ENCODE assay signal across 9 cellular contexts in the genomic region with DNA sequence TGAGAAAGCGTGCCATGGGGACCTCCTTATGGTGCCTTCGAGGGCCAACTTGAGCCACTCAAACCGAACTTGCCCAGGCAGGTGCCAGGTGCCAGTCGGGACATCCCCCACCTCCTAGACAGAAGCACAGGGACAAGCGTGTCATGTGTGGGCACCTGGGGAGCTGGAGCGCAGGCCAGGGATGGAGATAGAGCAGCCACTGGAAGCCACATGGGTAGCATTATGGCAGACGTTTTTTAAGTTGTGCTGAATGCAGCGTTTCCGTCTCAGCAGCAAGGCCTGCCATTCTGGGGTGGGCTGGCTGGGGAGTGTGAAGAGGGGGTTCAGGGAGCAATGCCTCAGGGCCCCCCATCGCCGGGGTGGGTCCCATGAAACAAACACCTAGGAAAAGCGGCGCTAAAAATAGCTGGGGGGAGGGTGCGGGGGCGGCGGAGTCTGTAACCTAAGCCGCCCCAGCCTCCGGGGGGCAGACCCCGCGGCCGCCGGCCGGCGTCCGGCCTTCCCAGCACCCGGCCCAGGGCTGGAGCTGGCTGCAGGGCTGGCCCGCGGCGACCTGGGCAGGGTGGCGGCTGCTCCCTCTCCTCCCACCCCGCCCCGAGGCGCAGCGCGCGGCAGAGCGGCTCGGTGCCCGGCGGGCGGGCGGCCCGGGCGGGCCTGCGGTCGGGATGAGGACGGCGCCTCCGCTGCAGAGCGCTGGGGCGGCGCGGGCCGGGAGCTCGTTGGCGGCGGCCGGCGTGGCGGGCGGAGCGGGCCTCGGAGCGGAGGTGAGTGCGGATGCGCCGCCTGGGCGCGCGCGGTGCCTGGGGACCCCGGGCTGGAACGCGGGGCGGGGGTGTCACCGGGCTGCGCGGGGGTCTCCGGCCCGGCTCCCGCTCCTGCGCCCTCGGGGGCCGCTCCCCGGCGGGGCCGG. TPM values are rescaled to one million over a fixed set of nuclear protein-coding genes. Genes with fewer than 3 reads are reported as not detected.
DNase-seq lines count a peak whose midpoint lies in the region; ATAC-seq, FAIRE-seq and TF ChIP-seq lines count a peak whose summit lies in the region.
"Had no signal": no experiment of that assay in that cellular context is flagged by ENCODE, and none has a peak within 500 bp of the region (broad histone marks: within the 10 kb centered on the region; RNA-seq: fewer than 3 reads in every experiment).

A gene with protein sequence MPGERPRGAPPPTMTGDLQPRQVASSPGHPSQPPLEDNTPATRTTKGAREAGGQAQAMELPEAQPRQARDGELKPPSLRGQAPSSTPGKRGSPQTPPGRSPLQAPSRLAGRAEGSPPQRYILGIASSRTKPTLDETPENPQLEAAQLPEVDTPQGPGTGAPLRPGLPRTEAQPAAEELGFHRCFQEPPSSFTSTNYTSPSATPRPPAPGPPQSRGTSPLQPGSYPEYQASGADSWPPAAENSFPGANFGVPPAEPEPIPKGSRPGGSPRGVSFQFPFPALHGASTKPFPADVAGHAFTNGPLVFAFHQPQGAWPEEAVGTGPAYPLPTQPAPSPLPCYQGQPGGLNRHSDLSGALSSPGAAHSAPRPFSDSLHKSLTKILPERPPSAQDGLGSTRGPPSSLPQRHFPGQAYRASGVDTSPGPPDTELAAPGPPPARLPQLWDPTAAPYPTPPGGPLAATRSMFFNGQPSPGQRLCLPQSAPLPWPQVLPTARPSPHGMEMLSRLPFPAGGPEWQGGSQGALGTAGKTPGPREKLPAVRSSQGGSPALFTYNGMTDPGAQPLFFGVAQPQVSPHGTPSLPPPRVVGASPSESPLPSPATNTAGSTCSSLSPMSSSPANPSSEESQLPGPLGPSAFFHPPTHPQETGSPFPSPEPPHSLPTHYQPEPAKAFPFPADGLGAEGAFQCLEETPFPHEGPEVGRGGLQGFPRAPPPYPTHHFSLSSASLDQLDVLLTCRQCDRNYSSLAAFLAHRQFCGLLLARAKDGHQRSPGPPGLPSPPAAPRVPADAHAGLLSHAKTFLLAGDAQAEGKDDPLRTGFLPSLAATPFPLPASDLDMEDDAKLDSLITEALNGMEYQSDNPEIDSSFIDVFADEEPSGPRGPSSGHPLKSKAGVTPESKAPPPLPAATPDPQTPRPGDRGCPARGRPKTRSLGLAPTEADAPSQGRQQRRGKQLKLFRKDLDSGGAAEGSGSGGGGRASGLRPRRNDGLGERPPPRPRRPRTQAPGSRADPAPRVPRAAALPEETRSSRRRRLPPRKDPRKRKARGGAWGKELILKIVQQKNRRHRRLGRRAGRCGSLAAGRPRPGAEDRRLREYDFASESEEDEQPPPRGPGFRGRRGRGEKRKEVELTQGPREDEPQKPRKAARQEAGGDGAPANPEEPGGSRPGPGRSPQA (N-terminal part only) (plus strand): TSS at position 469 of the 910 bp plus-strand sequence. CDS start 44,512 bp downstream, outside the sequence.

- 56% methylated on average over 11 of the region's 87 CpGs for WGBS in A549 (ENCODE audit: missing lambda C conversion rate)
- WGBS in esophagus muscularis mucosa: 44% methylated on average over 5 of the region's 87 CpGs

- CTCF ChIA-PET in A549 (lab: Yijun Ruan, JAX): interaction anchor here (0.8 to 2.6 kb wide), 9 partner anchors 10 to 399 kb away, joined by 3 to 13 read pairs (median 3); no protein-coding TSS in a partner anchor

- H3K4me3 ChIP-seq in A549: peak within 1 kb of the TSS; percentile 77
- peak within 1 kb of the TSS; percentile 54 to 64 (median 56) for H3K4me3 ChIP-seq in esophagus muscularis mucosa
- H3K4me3 ChIP-seq in mucosa of descending colon: no peak within 1 kb of the TSS

- FAIRE-seq in A549 (lab: Jason Lieb, UNC) (no peak), HTR-8/SVneo (lab: Jason Lieb, UNC) (peak; percentile 49)

- H3K27me3 ChIP-seq in esophagus muscularis mucosa: peaks cover 0 to 48% (median 10%) of the 10 kb centered on the region in 4 donors

- H3K36me3 ChIP-seq in esophagus muscularis mucosa (no peaks in the 10 kb centered on the region), mucosa of descending colon (ENCODE audit: low read depth) (no peaks in the 10 kb centered on the region)

- no peak; a peak in 2 of 5 replicates for TF ChIP-seq RAD21 in A549 (conservative IDR thresholded peaks at IDR 0.05 in 1 of 2, IDR thresholded peaks at IDR 0.05 in 1 of 2)

- TF ChIP-seq POLR2A in A549 (IDR thresholded peaks at IDR 0.05; ENCODE audit: low read length) (peak; percentile 36; the same call in 1 of the 2 replicates), esophagus muscularis mucosa (IDR thresholded peaks at IDR 0.05; ENCODE audit: low read depth) (no peak)

- H3K9me3 ChIP-seq in A549: no peaks in the 10 kb centered on the region
- no peaks in the 10 kb centered on the region for H3K9me3 ChIP-seq in esophagus muscularis mucosa
- H3K9me3 ChIP-seq in mucosa of descending colon: no peaks in the 10 kb centered on the region

- DNase-seq in A549 (ENCODE audit: low read depth in 1 of 2, low spot score in 1 of 2) (peak; percentile 34 to 58), HTR-8/SVneo (ENCODE audit: insufficient read length, low spot score) (peak; percentile 53), esophagus muscularis mucosa (ENCODE audit: extremely low spot score) (no peak), mucosa of descending colon (peak in 2 of 3 donors; percentile 33 to 41), medulla oblongata (ENCODE audit: extremely low spot score) (no peak)
- DNase-seq: stimulated activated naive CD4-positive, alpha-beta T cell treated with Interleukin-2 at 50 U/mL for 16 hours had no signal

- TF ChIP-seq CTCF in A549 (IDR thresholded peaks at IDR 0.05) (no peak), esophagus muscularis mucosa (IDR thresholded peaks at IDR 0.05) (no peak), mucosa of descending colon (IDR thresholded peaks at IDR 0.05) (no peak)

- intact Hi-C loops in esophagus muscularis mucosa (cut with DNase I): loop anchor here (5.0 kb wide), 1 partner anchor 185 kb away; no protein-coding TSS in a partner anchor
- intact Hi-C loops in mucosa of descending colon (cut with DNase I, micrococcal nuclease): no loop called here

- ATAC-seq in A549 (peak; percentile 41 to 52), mucosa of descending colon (peak; percentile 50), HG03139 (IDR thresholded peaks at IDR 0.05; ENCODE audit: unreplicated experiment) (no peak), GM19395 (IDR thresholded peaks at IDR 0.05; ENCODE audit: unreplicated experiment) (no peak), GM18909 (IDR thresholded peaks at IDR 0.05; ENCODE audit: poor library complexity, unreplicated experiment) (no peak)

- peak within 1 kb of the TSS; percentile 95 to 98 for H3K27ac ChIP-seq in A549
- H3K27ac ChIP-seq in esophagus muscularis mucosa (replicated peaks in 1 of 4): peak within 1 kb of the TSS in 1 of 4 donors; percentile 30

- POLR2A ChIA-PET in A549 (lab: Yijun Ruan, JAX): interaction anchor here (0.5 kb wide), 1 partner anchor 13 kb away, joined by 3 read pairs; no protein-coding TSS in a partner anchor

- H3K4me1 ChIP-seq in A549 (peaks cover 54% of the 10 kb centered on the region), esophagus muscularis mucosa (peaks cover 6 to 26% (median 20%) of the 10 kb centered on the region in 4 donors), mucosa of descending colon (ENCODE audit: low read depth) (peaks cover 6% of the 10 kb centered on the region)

- peak within 1 kb of the TSS; percentile 87 for H3K4me2 ChIP-seq in A549

- TF ChIP-seq EP300 in A549 (IDR thresholded peaks at IDR 0.05): no peak
- TF ChIP-seq EP300 in esophagus muscularis mucosa (IDR thresholded peaks at IDR 0.05): no peak

TF ChIP-seq in A549, 52 proteins besides CTCF, POLR2A, EP300 and RAD21:
- TF ChIP-seq CBX8 (IDR thresholded peaks at IDR 0.05) (no peak), SMC3 (IDR thresholded peaks at IDR 0.05) (peak; percentile 15; the same call in 1 of the 3 replicates)
- TF ChIP-seq, protein P1, sequence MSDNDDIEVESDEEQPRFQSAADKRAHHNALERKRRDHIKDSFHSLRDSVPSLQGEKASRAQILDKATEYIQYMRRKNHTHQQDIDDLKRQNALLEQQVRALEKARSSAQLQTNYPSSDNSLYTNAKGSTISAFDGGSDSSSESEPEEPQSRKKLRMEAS (IDR thresholded peaks at IDR 0.05): peak; percentile 27; the same call in 1 of the 2 replicates

RNA-seq across cellular contexts. Expression of the gene that starts here (rescaled TPM):
- polyA plus RNA-seq in A549 (2011; rRNA removed): 0.47 and 0.78 TPM in 2 replicates
- polyA plus RNA-seq in A549 (2012; cell fraction: cytosol; rRNA removed): 1.4 and 2.2 TPM in 2 replicates
- 11.5 and 14.7 TPM in 2 replicates for polyA plus RNA-seq in A549 (2012; cell fraction: nucleus; rRNA removed)
- polyA plus RNA-seq in A549 (2017; fragmentation: RNase III; extraction: RNeasy Plus Mini Kit Qiagen cat#74134 plus additional on column Dnase treatment): 4.1 to 4.5 TPM (median 4.4 TPM) in 3 replicates
- polyA minus RNA-seq in A549 (2011; rRNA and poly(A)+ RNA removed): 0.83 and 0.97 TPM in 2 replicates
- total RNA-seq in esophagus muscularis mucosa: 1 to 10 TPM; 1.2 to 3.7 (median 2.2) TPM
- 1 to 10 TPM in 1 of 3 donors, under 1 TPM in 2; 0.35 to 1.4 (median 0.51) TPM for total RNA-seq in mucosa of descending colon

Comparison
In these comparisons a context has a peak if more than half of its experiments do, and no peak if none do; other contexts are left out.
1. ATAC-seq: peak in A549 (2 of 2) and mucosa of descending colon (single experiment); none in HG03139 (single experiment), GM19395 (single experiment) and GM18909 (single experiment).
2. DNase-seq: peak in A549 (2 of 2), HTR-8/SVneo (single experiment) and mucosa of descending colon (2 of 3); none in esophagus muscularis mucosa (single experiment) and medulla oblongata (single experiment).